In genomic region chr12:54379401-54380201, GRCh38 we compare ENCODE assay signal across 8 cellular contexts.
DNase-seq lines count a peak whose midpoint lies in the region; ATAC-seq lines count a peak whose summit lies in the region.

No MANE protein-coding gene starts in this region.

- DNase-seq in 8988T (peak; percentile 97), NCI-H748 (lab: John Stamatoyannopoulos, UW; ENCODE audit: unreplicated experiment) (peak; percentile 92), medulla oblongata (ENCODE audit: extremely low spot score) (peak; percentile 95)
- DNase-seq in activated CD8-positive, alpha-beta memory T cell treated with anti-CD3 and anti-CD28 coated beads for 1 hour (ENCODE audit: extremely low read depth in 1 of 2, low read depth in 1 of 2): peak; percentile 81 to 84
- peak; percentile 88 for DNase-seq in effector CD4-positive, alpha-beta T cell
- DNase-seq in stimulated activated CD4-positive, alpha-beta T cell treated with anti-CD3 and anti-CD28 coated beads, TNF-alpha, amount 100 ng/mL, for 24 hours (ENCODE audit: low read depth in 3 of 3): peak; percentile 80 to 90 (median 84)

- ATAC-seq in GM18867 (IDR thresholded peaks at IDR 0.05; ENCODE audit: unreplicated experiment) (peak; percentile 88), HG03378 (IDR thresholded peaks at IDR 0.05; ENCODE audit: unreplicated experiment) (peak; percentile 58)

Comparison
In these comparisons a context has a peak if more than half of its experiments do, and no peak if none do; other contexts are left out.
1. Peak in every context shown above with its lines: DNase-seq and ATAC-seq.